ENCODE assay signal across 10 cellular contexts in genomic region chr15:92667291-92667904, GRCh38. TPM values are rescaled to one million over a fixed set of nuclear protein-coding genes. Genes with fewer than 3 reads are reported as not detected.
DNase-seq lines count a peak whose midpoint lies in the region; ATAC-seq, FAIRE-seq and TF ChIP-seq lines count a peak whose summit lies in the region.
"Had no signal": no experiment of that assay in that cellular context is flagged by ENCODE, and none has a peak within 500 bp of the region (broad histone marks: within the 10 kb centered on the region; RNA-seq: fewer than 3 reads in every experiment).

No MANE protein-coding gene starts in this region.

- CTCF ChIA-PET in PC-3 (lab: Charles Lee) = no interaction called here
- CTCF ChIA-PET in CD8-positive, alpha-beta memory T cell (lab: Charles Lee) = no interaction called here

- FAIRE-seq in HTR-8/SVneo (lab: Jason Lieb, UNC) = no peak

- H3K27ac ChIP-seq in PC-3 (ENCODE audit: low read length) (peak overlapping the region; percentile 35), hepatocyte (peak overlapping the region; percentile 32), thyroid gland (peak overlapping the region; percentile 81 to 99 (median 89))
- no peak overlapping the region for H3K27ac ChIP-seq in CD8-positive, alpha-beta memory T cell (ENCODE audit: low read depth, low read length)

- 25% methylated on average over 13 of the region's 13 CpGs for WGBS in hepatocyte (ENCODE audit: low lambda C conversion rate, missing lambda C conversion rate)
- WGBS in thyroid gland, 2 donors = 23 to 25% methylated on average over 13 of the region's 13 CpGs

- BruUV-seq in PC-3 (replicated peaks; lab: Mats Ljungman, UMichigan) = no TSS peak

- ATAC-seq in PC-3 (peak; percentile 68), HG03460 (IDR thresholded peaks at IDR 0.05; ENCODE audit: unreplicated experiment) (no peak), GM18861 (IDR thresholded peaks at IDR 0.05; ENCODE audit: unreplicated experiment) (no peak)

- H3K9me2 ChIP-seq in PC-3 (replicated peaks; ENCODE audit: low read length) (no peaks in the 10 kb centered on the region), hepatocyte (replicated peaks; ENCODE audit: insufficient read depth) (no peaks in the 10 kb centered on the region)

- H3K79me2 ChIP-seq in PC-3 (ENCODE audit: low read length) (no peaks in the 10 kb centered on the region), hepatocyte (no peaks in the 10 kb centered on the region)

- no peaks in the 10 kb centered on the region for H3K36me3 Mint-ChIP-seq in CD8-positive, alpha-beta memory T cell

- no peaks in the 10 kb centered on the region for H3K9me3 ChIP-seq in PC-3 (ENCODE audit: low read length)
- no peaks in the 10 kb centered on the region for H3K9me3 ChIP-seq in hepatocyte (ENCODE audit: low read depth)
- H3K9me3 ChIP-seq in thyroid gland = no peaks in the 10 kb centered on the region
- H3K9me3 ChIP-seq in CD8-positive, alpha-beta memory T cell (ENCODE audit: low read length) = no peaks in the 10 kb centered on the region

- H2AFZ ChIP-seq in PC-3 (ENCODE audit: low read length) (peak overlapping the region; percentile 58), hepatocyte (no peak overlapping the region)

- POLR2A ChIA-PET in PC-3 (lab: Charles Lee; ENCODE audit: unreplicated experiment) = no interaction called here
- POLR2A ChIA-PET in CD8-positive, alpha-beta memory T cell (lab: Charles Lee) = no interaction called here

- no peaks in the 10 kb centered on the region for H3K36me3 ChIP-seq in PC-3 (ENCODE audit: low read depth, low read length)
- no peaks in the 10 kb centered on the region for H3K36me3 ChIP-seq in hepatocyte (replicated peaks; ENCODE audit: insufficient read depth, low read depth)
- no peaks in the 10 kb centered on the region for H3K36me3 ChIP-seq in thyroid gland
- H3K36me3 ChIP-seq in CD8-positive, alpha-beta memory T cell (ENCODE audit: insufficient read depth, low read length) = no peaks in the 10 kb centered on the region

- TF ChIP-seq POLR2A in thyroid gland (IDR thresholded peaks at IDR 0.05) = peak in 1 of 2 donors; percentile 1

- intact Hi-C loops in PC-3 (cut with micrococcal nuclease) (no loop called here), thyroid gland (cut with DNase I) (no loop called here)

- no peak overlapping the region for H3K27ac Mint-ChIP-seq in CD8-positive, alpha-beta memory T cell
- H3K27ac Mint-ChIP-seq: IgD-negative memory B cell had no signal

- H3F3A ChIP-seq in PC-3 (ENCODE audit: low read length, unreplicated experiment) = no peaks in the 10 kb centered on the region

- TF ChIP-seq CTCF in PC-3 (conservative IDR thresholded peaks at IDR 0.05; ENCODE audit: low read depth, low read length) (no peak), hepatocyte (IDR thresholded peaks at IDR 0.05; ENCODE audit: poor library complexity) (no peak), thyroid gland (IDR thresholded peaks at IDR 0.05) (no peak)

- H3K4me3 Mint-ChIP-seq in CD8-positive, alpha-beta memory T cell = no peak overlapping the region

- no peak overlapping the region for H3K9ac ChIP-seq in PC-3 (ENCODE audit: low read length)

- peak overlapping the region; percentile 74 for H3K4me2 ChIP-seq in PC-3 (ENCODE audit: low read length)
- peak overlapping the region; percentile 57 for H3K4me2 ChIP-seq in hepatocyte

- H3K9me3 Mint-ChIP-seq in CD8-positive, alpha-beta memory T cell = no peaks in the 10 kb centered on the region
- H3K9me3 Mint-ChIP-seq: IgD-negative memory B cell had no signal

- no peaks in the 10 kb centered on the region for H3K4me1 Mint-ChIP-seq in CD8-positive, alpha-beta memory T cell
- H3K4me1 Mint-ChIP-seq: IgD-negative memory B cell had no signal

- DNase-seq in NCI-H1105 (lab: John Stamatoyannopoulos, UW) (peak; percentile 44), PC-3 (peak; percentile 63), hepatocyte (ENCODE audit: low spot score) (no peak), thyroid gland (peak; percentile 47 to 68), HTR-8/SVneo (ENCODE audit: insufficient read length, low spot score) (no peak)
- DNase-seq in CD8-positive, alpha-beta memory T cell = no peak
- DNase-seq: activated effector memory CD4-positive, alpha-beta T cell treated with anti-CD3 and anti-CD28 coated beads, Interleukin-2, amount 50 U/mL, for 16 hours had no signal

- H4K20me1 ChIP-seq in PC-3 (ENCODE audit: low read length) = no peaks in the 10 kb centered on the region
- H4K20me1 ChIP-seq in hepatocyte (ENCODE audit: insufficient read depth, poor library complexity, severe bottlenecking) = no peaks in the 10 kb centered on the region

- H3K27me3 Mint-ChIP-seq in CD8-positive, alpha-beta memory T cell = peaks cover 8 to 24% of the 10 kb centered on the region in 2 donors

- peak overlapping the region; percentile 55 for H3K4me3 ChIP-seq in PC-3 (ENCODE audit: low read length)
- no peak overlapping the region for H3K4me3 ChIP-seq in hepatocyte
- H3K4me3 ChIP-seq in thyroid gland (replicated peaks in 1 of 3) = no peak overlapping the region
- no peak overlapping the region for H3K4me3 ChIP-seq in CD8-positive, alpha-beta memory T cell (ENCODE audit: low read length)

- H3K4me1 ChIP-seq in PC-3 (ENCODE audit: insufficient read depth, low read length) (peaks cover 31% of the 10 kb centered on the region), hepatocyte (ENCODE audit: insufficient read depth) (peaks cover 47% of the 10 kb centered on the region), thyroid gland (peaks cover 32 to 41% of the 10 kb centered on the region in 2 donors)
- H3K4me1 ChIP-seq in CD8-positive, alpha-beta memory T cell (ENCODE audit: insufficient read depth, low read length) = no peaks in the 10 kb centered on the region

- no peaks in the 10 kb centered on the region for H3K27me3 ChIP-seq in PC-3 (ENCODE audit: low read length)
- H3K27me3 ChIP-seq in hepatocyte = no peaks in the 10 kb centered on the region
- no peaks in the 10 kb centered on the region for H3K27me3 ChIP-seq in thyroid gland
- H3K27me3 ChIP-seq in CD8-positive, alpha-beta memory T cell (ENCODE audit: insufficient read depth, low read length, poor library complexity, severe bottlenecking) = no peaks in the 10 kb centered on the region

RNA-seq across cellular contexts. Expression of gene FAM174B, which starts 11.8 kb away (rescaled TPM):
- 9.6 and 14.2 TPM in 2 replicates for total RNA-seq in PC-3 (2014; rRNA removed)
- 17.0 and 17.8 TPM in 2 replicates for total RNA-seq in hepatocyte
- 29.6 and 34.9 TPM in 2 replicates for polyA plus RNA-seq in hepatocyte
- total RNA-seq in thyroid gland = 10 to 100 TPM; 51.9 to 69.4 (median 61.4) TPM
- total RNA-seq in CD8-positive, alpha-beta memory T cell = 1 to 10 TPM; 3.9 TPM
- polyA plus RNA-seq in CD8-positive, alpha-beta memory T cell = 0.82 TPM

Comparison
In these comparisons a context has a peak if more than half of its experiments do, and no peak if none do; other contexts are left out.
1. DNase-seq: peak in NCI-H1105 (single experiment), PC-3 (single experiment) and thyroid gland (2 of 2); none in hepatocyte (single experiment), HTR-8/SVneo (single experiment) and CD8-positive, alpha-beta memory T cell (0 of 5).